Comparison of ENCODE assay signal across 1 cellular context in genomic region chr1:87673748-87674147, GRCh38.
TF ChIP-seq lines count a peak whose summit lies in the region.

No MANE protein-coding gene starts in this region.

TF ChIP-seq in H1, 55 proteins besides CTCF, POLR2A, EP300 and RAD21:
- TF ChIP-seq SIN3A (conservative IDR thresholded peaks at IDR 0.05 in 1 of 2, IDR thresholded peaks at IDR 0.05 in 1 of 2; ENCODE audit: low read depth in 1 of 2, low read length in 2 of 2) (no peak), RXRA (IDR thresholded peaks at IDR 0.05; ENCODE audit: insufficient read depth, low read depth, low read length) (no peak), POU5F1 (IDR thresholded peaks at IDR 0.05; ENCODE audit: low read depth, low read length) (no peak), SP1 (IDR thresholded peaks at IDR 0.05; ENCODE audit: low read depth, low read length) (no peak), FOSL1 (IDR thresholded peaks at IDR 0.05; ENCODE audit: insufficient read depth, low read depth, low read length) (no peak), YY1 (IDR thresholded peaks at IDR 0.05; ENCODE audit: low read depth, low read length) (no peak), CHD7 (IDR thresholded peaks at IDR 0.05; ENCODE audit: insufficient replicate concordance, low read length) (no peak), CREB1 (IDR thresholded peaks at IDR 0.05) (no peak), MAX (IDR thresholded peaks at IDR 0.05) (no peak), RFX5 (IDR thresholded peaks at IDR 0.05; ENCODE audit: borderline replicate concordance, low read depth, low read length) (no peak), TCF12 (IDR thresholded peaks at IDR 0.05; ENCODE audit: low read depth, low read length) (no peak), BCL11A (IDR thresholded peaks at IDR 0.05; ENCODE audit: low read depth in 2 of 2, low read length in 2 of 2) (no peak), TAF7 (optimal IDR thresholded peaks at IDR 0.05; ENCODE audit: borderline replicate concordance, low read depth, low read length) (no peak), HDAC2 (IDR thresholded peaks at IDR 0.05; ENCODE audit: borderline replicate concordance in 1 of 2, low read depth in 2 of 2, low read length in 2 of 2) (no peak), RBBP5 (IDR thresholded peaks at IDR 0.05; ENCODE audit: borderline replicate concordance, low read depth, low read length) (no peak), TBP (IDR thresholded peaks at IDR 0.05; ENCODE audit: low read depth, low read length) (no peak), SRF (IDR thresholded peaks at IDR 0.05; ENCODE audit: low read depth, low read length) (no peak)
- TF ChIP-seq, protein P1, sequence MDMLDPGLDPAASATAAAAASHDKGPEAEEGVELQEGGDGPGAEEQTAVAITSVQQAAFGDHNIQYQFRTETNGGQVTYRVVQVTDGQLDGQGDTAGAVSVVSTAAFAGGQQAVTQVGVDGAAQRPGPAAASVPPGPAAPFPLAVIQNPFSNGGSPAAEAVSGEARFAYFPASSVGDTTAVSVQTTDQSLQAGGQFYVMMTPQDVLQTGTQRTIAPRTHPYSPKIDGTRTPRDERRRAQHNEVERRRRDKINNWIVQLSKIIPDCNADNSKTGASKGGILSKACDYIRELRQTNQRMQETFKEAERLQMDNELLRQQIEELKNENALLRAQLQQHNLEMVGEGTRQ (IDR thresholded peaks at IDR 0.05; ENCODE audit: low read length): no peak
- TF ChIP-seq, protein P2, sequence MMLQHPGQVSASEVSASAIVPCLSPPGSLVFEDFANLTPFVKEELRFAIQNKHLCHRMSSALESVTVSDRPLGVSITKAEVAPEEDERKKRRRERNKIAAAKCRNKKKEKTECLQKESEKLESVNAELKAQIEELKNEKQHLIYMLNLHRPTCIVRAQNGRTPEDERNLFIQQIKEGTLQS (IDR thresholded peaks at IDR 0.05; ENCODE audit: insufficient read depth, low read depth, low read length): no peak
TF ChIP-seq in H1: peak in this region for 0.
